In genomic region chr2:43210467-43211303, GRCh38 we compare ENCODE assay signal across 8 cellular contexts. TPM values are rescaled to one million over a fixed set of nuclear protein-coding genes. Genes with fewer than 3 reads are reported as not detected.
DNase-seq lines count a peak whose midpoint lies in the region; FAIRE-seq and TF ChIP-seq lines count a peak whose summit lies in the region.

No MANE protein-coding gene starts in this region.

- H3K27me3 Mint-ChIP-seq in chondrocyte (ENCODE audit: low read depth) (no peaks in the 10 kb centered on the region), nephron progenitor cell (ENCODE audit: low read depth, poor library complexity) (peaks cover 6% of the 10 kb centered on the region), endothelial cell (ENCODE audit: unreplicated experiment) (peaks cover 7% of the 10 kb centered on the region)

- no peak overlapping the region for H3K27ac ChIP-seq in effector memory CD4-positive, alpha-beta T cell (ENCODE audit: insufficient read depth, low read length, poor library complexity, severe bottlenecking)
- peak overlapping the region in 1 of 2 donors; percentile 68 for H3K27ac ChIP-seq in small intestine (ENCODE audit: low read depth in 1 of 2, low read length in 1 of 2)

- 67 to 85% (median 80%) methylated on average over 23 of the region's 23 CpGs for WGBS in small intestine, 3 donors

- peak overlapping the region; percentile 29 for H3K27ac Mint-ChIP-seq in chondrocyte (ENCODE audit: unreplicated experiment)
- peak overlapping the region; percentile 62 for H3K27ac Mint-ChIP-seq in nephron progenitor cell
- no peak overlapping the region for H3K27ac Mint-ChIP-seq in endothelial cell (ENCODE audit: unreplicated experiment)

- no peaks in the 10 kb centered on the region for H3K36me3 ChIP-seq in effector memory CD4-positive, alpha-beta T cell (ENCODE audit: control insufficient read depth, insufficient read depth, low read length)
- H3K36me3 ChIP-seq in small intestine (ENCODE audit: control insufficient read depth in 2 of 2, insufficient read depth in 2 of 2, low read length in 2 of 2): no peaks in the 10 kb centered on the region

- TF ChIP-seq CTCF in AG09319 (IDR thresholded peaks at IDR 0.05; ENCODE audit: low read depth, low read length): no peak; the same call in 1 of the 2 replicates
- TF ChIP-seq CTCF in chondrocyte (IDR thresholded peaks at IDR 0.05): no peak
- TF ChIP-seq CTCF in nephron progenitor cell (IDR thresholded peaks at IDR 0.05): no peak
- no peak for TF ChIP-seq CTCF in endothelial cell (IDR thresholded peaks at IDR 0.05; ENCODE audit: unreplicated experiment)

- H3K4me1 Mint-ChIP-seq in chondrocyte (ENCODE audit: low read depth) (peaks cover 7% of the 10 kb centered on the region), nephron progenitor cell (peaks cover 39% of the 10 kb centered on the region), endothelial cell (ENCODE audit: unreplicated experiment) (peaks cover 2% of the 10 kb centered on the region)

- no peaks in the 10 kb centered on the region for H3K4me1 ChIP-seq in effector memory CD4-positive, alpha-beta T cell (ENCODE audit: control insufficient read depth, insufficient read depth, low read length, poor library complexity, severe bottlenecking)
- H3K4me1 ChIP-seq in small intestine (ENCODE audit: control insufficient read depth in 2 of 2, insufficient read depth in 1 of 2, low read depth in 1 of 2, low read length in 1 of 2): no peaks in the 10 kb centered on the region

- H3K36me3 Mint-ChIP-seq in chondrocyte (ENCODE audit: low read depth) (no peaks in the 10 kb centered on the region), nephron progenitor cell (ENCODE audit: low read depth) (no peaks in the 10 kb centered on the region), endothelial cell (ENCODE audit: low read depth, unreplicated experiment) (no peaks in the 10 kb centered on the region)

- no peak for FAIRE-seq in small intestine (lab: Jason Lieb, UNC)

- H3K9me3 ChIP-seq in effector memory CD4-positive, alpha-beta T cell (ENCODE audit: control insufficient read depth, low read length): no peaks in the 10 kb centered on the region
- H3K9me3 ChIP-seq in small intestine (ENCODE audit: control insufficient read depth, low read depth): no peaks in the 10 kb centered on the region

- H3K4me3 Mint-ChIP-seq in chondrocyte (ENCODE audit: unreplicated experiment) (no peak overlapping the region), nephron progenitor cell (peak overlapping the region; percentile 3), endothelial cell (ENCODE audit: unreplicated experiment) (no peak overlapping the region)

- no peak overlapping the region for H3K4me3 ChIP-seq in effector memory CD4-positive, alpha-beta T cell (ENCODE audit: insufficient read depth, low read depth, low read length, poor library complexity, severe bottlenecking)
- H3K4me3 ChIP-seq in small intestine (ENCODE audit: low read depth in 1 of 2, low read length in 2 of 2): no peak overlapping the region

- DNase-seq in AG09319 (ENCODE audit: extremely low read depth, low read depth) (peak; percentile 88), NCI-H2107 treated with DMSO at 0.1 percent for 48 hours (lab: John Stamatoyannopoulos, UW; ENCODE audit: unreplicated experiment) (peak; percentile 32), chondrocyte (ENCODE audit: low spot score) (no peak), nephron progenitor cell (no peak), small intestine (no peak), T-helper 1 cell (no peak), endothelial cell (ENCODE audit: low spot score) (no peak)
- no peak for DNase-seq in effector memory CD4-positive, alpha-beta T cell

- H3K9me3 Mint-ChIP-seq in chondrocyte (ENCODE audit: low read depth) (no peaks in the 10 kb centered on the region), nephron progenitor cell (no peaks in the 10 kb centered on the region), endothelial cell (ENCODE audit: unreplicated experiment) (no peaks in the 10 kb centered on the region)

- no peaks in the 10 kb centered on the region for H3K27me3 ChIP-seq in effector memory CD4-positive, alpha-beta T cell (replicated peaks; ENCODE audit: control insufficient read depth, insufficient read depth, low read length, poor library complexity, severe bottlenecking)
- no peaks in the 10 kb centered on the region for H3K27me3 ChIP-seq in small intestine (ENCODE audit: control insufficient read depth in 2 of 2, insufficient read depth in 2 of 2, low read length in 2 of 2)

RNA-seq across cellular contexts. Expression of gene ZFP36L2, which starts 15.7 kb away (rescaled TPM):
- total RNA-seq in chondrocyte (95.8 to 103 TPM (median 98.3 TPM) in 3 replicates), endothelial cell (ENCODE audit: unreplicated experiment) (72.1 TPM)
- 10 to 100 TPM; 62.1 to 98.9 (median 98.8) TPM for polyA plus RNA-seq in small intestine

Comparison
In these comparisons a context has a peak if more than half of its experiments do, and no peak if none do; other contexts are left out.
1. DNase-seq: peak in AG09319 (single experiment) and NCI-H2107 treated with DMSO at 0.1 percent for 48 hours (single experiment); none in chondrocyte (single experiment), nephron progenitor cell (single experiment), effector memory CD4-positive, alpha-beta T cell (0 of 3), small intestine (single experiment), T-helper 1 cell (0 of 5) and endothelial cell (single experiment).